ENCODE assay signal across 8 cellular contexts in the genomic region with DNA sequence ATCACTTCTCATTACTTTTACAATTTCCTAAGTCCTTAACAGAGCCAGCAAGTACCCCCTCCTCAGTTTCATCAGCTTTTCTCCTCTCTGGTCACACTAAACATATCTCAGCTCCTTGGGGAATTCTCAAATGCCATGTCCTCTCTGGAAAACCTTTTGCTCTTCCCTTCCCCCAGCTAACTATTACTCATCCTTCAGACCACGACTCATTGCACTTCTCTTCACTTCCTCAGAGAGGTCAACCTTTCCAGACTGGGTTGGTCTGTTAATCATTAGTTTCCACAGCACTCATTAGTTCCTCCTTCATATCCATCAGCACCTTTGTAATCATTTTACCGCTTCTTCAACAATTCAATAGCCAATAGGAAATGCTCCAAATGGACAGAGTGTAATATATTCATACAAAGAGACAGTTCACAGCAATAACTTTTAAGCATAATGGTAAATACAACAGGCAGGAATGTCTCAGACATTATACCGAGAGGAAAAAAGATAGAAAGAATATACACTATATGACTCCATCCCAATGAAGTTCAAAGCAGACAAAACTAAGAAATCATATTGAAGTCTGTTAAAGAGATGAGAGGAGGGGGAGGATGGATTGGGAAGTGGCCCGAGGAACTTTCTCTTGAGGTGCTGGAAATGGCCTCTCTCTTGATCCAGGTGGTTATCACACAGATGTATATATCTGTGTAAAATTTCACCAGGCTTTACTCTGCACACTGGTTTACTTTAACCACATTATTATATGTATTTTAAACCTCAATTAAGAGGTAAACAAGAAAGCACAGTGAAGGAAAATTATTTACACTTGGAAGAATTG. TPM values are rescaled to one million over a fixed set of nuclear protein-coding genes. Genes with fewer than 3 reads are reported as not detected.
DNase-seq lines count a peak whose midpoint lies in the region; ATAC-seq, FAIRE-seq and TF ChIP-seq lines count a peak whose summit lies in the region.

No MANE protein-coding gene starts in this region.

- intact Hi-C loops in gastrocnemius medialis (cut with DNase I; ENCODE audit: low total_unique reads): no loop called here

- H3K27me3 Mint-ChIP-seq in endothelial cell (ENCODE audit: unreplicated experiment): no peaks in the 10 kb centered on the region

- no peak overlapping the region for H3K4me3 Mint-ChIP-seq in endothelial cell (ENCODE audit: unreplicated experiment)

- ATAC-seq in GM18502 (IDR thresholded peaks at IDR 0.05; ENCODE audit: poor library complexity, unreplicated experiment) (peak; percentile 85), HG02588 (IDR thresholded peaks at IDR 0.05; ENCODE audit: unreplicated experiment) (peak; percentile 97), gastrocnemius medialis (no peak)

- no peak overlapping the region for H3K4me3 ChIP-seq in gastrocnemius medialis

- no peak overlapping the region for H3K27ac Mint-ChIP-seq in endothelial cell (ENCODE audit: unreplicated experiment)

- peaks cover 0 to 7% of the 10 kb centered on the region in 2 donors for H3K36me3 ChIP-seq in gastrocnemius medialis

- DNase-seq in NCI-H460 (ENCODE audit: extremely low read depth, low read depth) (peak; percentile 28), gastrocnemius medialis (no peak), NCI-H510A (lab: John Stamatoyannopoulos, UW) (no peak), endothelial cell (ENCODE audit: low spot score) (no peak), NCI-H128 (lab: John Stamatoyannopoulos, UW; ENCODE audit: unreplicated experiment) (no peak)

- peak; percentile 97 for FAIRE-seq in islet of Langerhans (lab: Jason Lieb, UNC)

- no peak for TF ChIP-seq POLR2A in gastrocnemius medialis (IDR thresholded peaks at IDR 0.05)

- no peaks in the 10 kb centered on the region for H3K4me1 Mint-ChIP-seq in endothelial cell (ENCODE audit: unreplicated experiment)

- H3K4me1 ChIP-seq in gastrocnemius medialis: no peaks in the 10 kb centered on the region

- in situ Hi-C loops in gastrocnemius medialis (cut with MboI; ENCODE audit: low sequenced_read_pairs in 4 of 4): no loop called here

- no peaks in the 10 kb centered on the region for H3K9me3 Mint-ChIP-seq in endothelial cell (ENCODE audit: unreplicated experiment)

- H3K27ac ChIP-seq in gastrocnemius medialis: no peak overlapping the region

- TF ChIP-seq CTCF in gastrocnemius medialis (IDR thresholded peaks at IDR 0.05 in 4 of 5, conservative IDR thresholded peaks at IDR 0.05 in 1 of 5) (no peak), endothelial cell (IDR thresholded peaks at IDR 0.05; ENCODE audit: unreplicated experiment) (no peak)

- H3K9me3 ChIP-seq in gastrocnemius medialis: no peaks in the 10 kb centered on the region

- peaks cover 25% of the 10 kb centered on the region for H3K36me3 Mint-ChIP-seq in endothelial cell (ENCODE audit: low read depth, unreplicated experiment)

- no peaks in the 10 kb centered on the region for H3K27me3 ChIP-seq in gastrocnemius medialis

RNA-seq across cellular contexts. Expression of a gene that starts 39.6 kb away (rescaled TPM):
- total RNA-seq in NCI-H460 (2014; rRNA removed; shearing (Covaris generic)): 12.5 and 14.5 TPM in 2 replicates
- polyA plus RNA-seq in NCI-H460 (2014; cell fraction: nucleus; rRNA removed): 14.9 and 32.6 TPM in 2 replicates
- total RNA-seq in gastrocnemius medialis (1 to 10 TPM; 2.9 to 5.5 (median 3.4) TPM), endothelial cell (ENCODE audit: unreplicated experiment) (10.8 TPM)

RNA-seq across cellular contexts. Expression of a gene that starts 56.2 kb away (rescaled TPM):
- 83.7 and 91.8 TPM in 2 replicates for total RNA-seq in NCI-H460 (2014; rRNA removed; shearing (Covaris generic))
- 57.5 and 80.5 TPM in 2 replicates for polyA plus RNA-seq in NCI-H460 (2014; cell fraction: nucleus; rRNA removed)
- 100 to 1,000 TPM; 165 to 439 (median 319) TPM for total RNA-seq in gastrocnemius medialis
- 16.4 TPM for total RNA-seq in endothelial cell (ENCODE audit: unreplicated experiment)

Comparison
In these comparisons a context has a peak if more than half of its experiments do, and no peak if none do; other contexts are left out.
1. ATAC-seq: peak in GM18502 (single experiment) and HG02588 (single experiment); none in gastrocnemius medialis (0 of 2).